Comparison of ENCODE assay signal across 1 cellular context in the genomic region with DNA sequence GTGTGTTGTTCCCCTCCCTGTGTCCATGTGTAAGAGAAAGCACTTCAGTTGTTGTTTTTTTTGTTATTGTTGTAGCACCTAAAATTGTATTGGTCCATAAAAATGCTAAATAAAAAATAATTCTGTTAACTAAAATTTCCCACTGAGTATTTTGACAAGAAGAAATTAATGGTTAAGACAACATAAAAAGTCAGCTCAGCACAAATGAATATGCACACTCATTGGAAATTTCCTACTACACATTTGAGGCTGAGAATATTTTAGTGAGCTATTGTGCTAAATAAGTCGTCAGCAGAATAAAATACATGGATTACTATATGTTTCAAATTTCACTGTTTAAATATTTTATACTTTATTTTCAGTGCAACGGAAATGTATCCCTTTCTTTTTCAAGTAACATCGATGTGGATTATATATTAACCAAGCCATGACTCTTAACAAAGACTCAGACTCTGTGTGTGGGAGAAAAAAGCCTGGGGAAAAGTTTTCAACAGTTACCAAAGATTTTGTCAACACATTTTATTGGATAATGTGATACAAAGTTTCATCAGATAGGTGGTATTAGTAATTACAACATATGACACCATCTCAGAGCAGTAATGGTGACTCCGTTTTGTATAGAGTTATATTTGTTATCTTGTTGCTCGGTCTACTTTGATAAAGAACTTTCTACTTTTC.
TF ChIP-seq lines count a peak whose summit lies in the region.

No MANE protein-coding gene starts in this region.

TF ChIP-seq in A549, 52 proteins besides CTCF, POLR2A, EP300 and RAD21:
- TF ChIP-seq CBX8 (IDR thresholded peaks at IDR 0.05) (no peak), HOXA7 (CRISPR knock-in tag; IDR thresholded peaks at IDR 0.05) (no peak), BHLHE40 (IDR thresholded peaks at IDR 0.05; ENCODE audit: low read depth, low read length) (no peak), GATA3 (IDR thresholded peaks at IDR 0.05; ENCODE audit: borderline replicate concordance) (no peak; the same call in 1 of the 2 replicates), NR3C1 (IDR thresholded peaks at IDR 0.05) (no peak), RFX5 (IDR thresholded peaks at IDR 0.05) (no peak), MAFK (IDR thresholded peaks at IDR 0.05; ENCODE audit: partially characterized antibody) (peak; percentile 88), CEBPB (IDR thresholded peaks at IDR 0.05) (peak; percentile 24 to 50; a peak in 2 of 4 replicates), FOSB (CRISPR knock-in tag; IDR thresholded peaks at IDR 0.05) (no peak), CBX2 (IDR thresholded peaks at IDR 0.05; ENCODE audit: borderline replicate concordance, low read depth) (no peak)
- TF ChIP-seq, protein P1, sequence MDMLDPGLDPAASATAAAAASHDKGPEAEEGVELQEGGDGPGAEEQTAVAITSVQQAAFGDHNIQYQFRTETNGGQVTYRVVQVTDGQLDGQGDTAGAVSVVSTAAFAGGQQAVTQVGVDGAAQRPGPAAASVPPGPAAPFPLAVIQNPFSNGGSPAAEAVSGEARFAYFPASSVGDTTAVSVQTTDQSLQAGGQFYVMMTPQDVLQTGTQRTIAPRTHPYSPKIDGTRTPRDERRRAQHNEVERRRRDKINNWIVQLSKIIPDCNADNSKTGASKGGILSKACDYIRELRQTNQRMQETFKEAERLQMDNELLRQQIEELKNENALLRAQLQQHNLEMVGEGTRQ (IDR thresholded peaks at IDR 0.05) = no peak
- TF ChIP-seq, protein P2, sequence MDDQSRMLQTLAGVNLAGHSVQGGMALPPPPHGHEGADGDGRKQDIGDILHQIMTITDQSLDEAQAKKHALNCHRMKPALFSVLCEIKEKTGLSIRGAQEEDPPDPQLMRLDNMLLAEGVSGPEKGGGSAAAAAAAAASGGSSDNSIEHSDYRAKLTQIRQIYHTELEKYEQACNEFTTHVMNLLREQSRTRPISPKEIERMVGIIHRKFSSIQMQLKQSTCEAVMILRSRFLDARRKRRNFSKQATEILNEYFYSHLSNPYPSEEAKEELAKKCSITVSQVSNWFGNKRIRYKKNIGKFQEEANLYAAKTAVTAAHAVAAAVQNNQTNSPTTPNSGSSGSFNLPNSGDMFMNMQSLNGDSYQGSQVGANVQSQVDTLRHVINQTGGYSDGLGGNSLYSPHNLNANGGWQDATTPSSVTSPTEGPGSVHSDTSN (IDR thresholded peaks at IDR 0.05) = no peak
TF ChIP-seq in A549: peak in this region for 2.
